Comparison of ENCODE assay signal across 8 cellular contexts in the genomic region with DNA sequence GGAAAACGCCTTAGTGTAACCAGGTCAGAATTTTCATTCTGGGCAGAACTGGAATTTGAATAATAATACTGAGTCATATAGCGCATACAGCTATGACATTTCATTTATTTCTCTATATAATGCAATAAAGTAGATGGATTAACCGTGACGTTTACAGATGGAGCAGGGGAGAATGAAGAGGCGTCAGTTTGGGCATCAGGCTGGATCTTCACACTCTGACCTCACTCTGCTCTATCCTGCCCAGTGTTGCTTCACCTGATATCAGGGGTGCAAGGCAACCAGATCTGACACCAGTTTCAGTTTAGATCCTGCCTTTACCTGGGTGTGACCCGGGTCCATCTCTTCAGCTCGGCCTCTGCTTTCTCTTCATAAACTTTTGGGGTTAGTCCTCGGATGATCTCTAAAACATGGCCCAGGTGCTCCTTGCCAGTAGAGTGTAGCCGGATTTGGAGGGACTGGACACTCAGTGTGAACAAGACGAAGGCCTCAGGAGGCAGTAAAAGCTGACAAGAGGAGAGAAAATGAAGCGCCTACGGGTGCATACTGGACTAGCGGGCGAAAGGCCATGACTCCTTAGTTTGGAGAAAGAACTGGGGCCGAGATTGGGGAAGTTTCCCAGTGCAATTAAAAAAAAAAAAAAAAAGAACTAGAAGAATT. TPM values are rescaled to one million over a fixed set of nuclear protein-coding genes. Genes with fewer than 3 reads are reported as not detected.
DNase-seq lines count a peak whose midpoint lies in the region; ATAC-seq and TF ChIP-seq lines count a peak whose summit lies in the region.

No MANE protein-coding gene starts in this region.

- H3K27ac ChIP-seq in iPS-18a (ENCODE audit: low read length) (no peak overlapping the region), stomach (peak overlapping the region; percentile 37 to 100 (median 99))

- H3K36me3 ChIP-seq in iPS-18a (ENCODE audit: control insufficient read depth, low read depth, low read length): peaks cover 17% of the 10 kb centered on the region
- peaks cover 0 to 21% (median 0%) of the 10 kb centered on the region in 4 donors for H3K36me3 ChIP-seq in stomach

- peaks cover 16% of the 10 kb centered on the region for H3K4me1 ChIP-seq in iPS-18a (ENCODE audit: control insufficient read depth, low read depth, low read length)
- peaks cover 22 to 71% (median 46%) of the 10 kb centered on the region in 4 donors for H3K4me1 ChIP-seq in stomach

- peak overlapping the region; percentile 90 to 96 for H3K27ac Mint-ChIP-seq in activated naive CD4-positive, alpha-beta T cell treated with anti-CD3 and anti-CD28 coated beads, Interleukin-2, amount 50 U/mL, for 72 hours

- H3K4me3 ChIP-seq in iPS-18a (ENCODE audit: low read length): peak overlapping the region; percentile 88
- H3K4me3 ChIP-seq in stomach: peak overlapping the region; percentile 78 to 100 (median 96)

- H3K9ac ChIP-seq in iPS-18a (ENCODE audit: low read length): peak overlapping the region; percentile 13

- H3K9me3 ChIP-seq in iPS-18a (ENCODE audit: control insufficient read depth, low read depth, low read length) (no peaks in the 10 kb centered on the region), stomach (no peaks in the 10 kb centered on the region)

- H3K36me3 Mint-ChIP-seq in activated naive CD4-positive, alpha-beta T cell treated with anti-CD3 and anti-CD28 coated beads, Interleukin-2, amount 50 U/mL, for 72 hours: peaks cover 0 to 5% of the 10 kb centered on the region in 2 donors

- no peaks in the 10 kb centered on the region for H3K27me3 ChIP-seq in iPS-18a (ENCODE audit: control insufficient read depth, insufficient read depth, low read length)
- no peaks in the 10 kb centered on the region for H3K27me3 ChIP-seq in stomach

- TF ChIP-seq CTCF in stomach (IDR thresholded peaks at IDR 0.05): no peak

- no peak for TF ChIP-seq EP300 in stomach (IDR thresholded peaks at IDR 0.05)

- ATAC-seq in HG02981 (IDR thresholded peaks at IDR 0.05; ENCODE audit: unreplicated experiment): peak; percentile 1
- ATAC-seq in activated naive CD4-positive, alpha-beta T cell treated with anti-CD3 and anti-CD28 coated beads, Interleukin-2, amount 50 U/mL, for 72 hours: no peak

- DNase-seq in GM03348 (ENCODE audit: low spot score) (peak; percentile 12), stomach (no peak), NCI-H2081 (lab: John Stamatoyannopoulos, UW) (no peak), AG08396 (ENCODE audit: low spot score) (no peak), SHP77 (lab: John Stamatoyannopoulos, UW) (no peak)
- peak in 1 of 2 donors; percentile 55 for DNase-seq in activated naive CD4-positive, alpha-beta T cell treated with anti-CD3 and anti-CD28 coated beads, Interleukin-2, amount 50 U/mL, for 72 hours (ENCODE audit: low spot score in 2 of 2)

- TF ChIP-seq POLR2A in stomach (IDR thresholded peaks at IDR 0.05): no peak

- H3K9me3 Mint-ChIP-seq in activated naive CD4-positive, alpha-beta T cell treated with anti-CD3 and anti-CD28 coated beads, Interleukin-2, amount 50 U/mL, for 72 hours: no peaks in the 10 kb centered on the region

- WGBS in stomach, 5 donors: 22 to 33% (median 33%) methylated on average over 15 of the region's 15 CpGs

- intact Hi-C loops in stomach (cut with DNase I; ENCODE audit: low total_unique reads): loop anchor here (5.0 kb wide), 1 partner anchor 33 kb away; no protein-coding TSS in a partner anchor

RNA-seq across cellular contexts. Expression of a gene that starts 1.4 kb away (rescaled TPM):
- total RNA-seq in activated naive CD4-positive, alpha-beta T cell treated with anti-CD3 and anti-CD28 coated beads, Interleukin-2, amount 50 U/mL, for 72 hours: 100 to 1,000 TPM in 1 of 2 donors, 10 to 100 TPM in 1; 75.9 to 146 TPM
- total RNA-seq in stomach: 100 to 1,000 TPM in 1 of 5 donors, 10 to 100 TPM in 4; 20.6 to 102 (median 64.0) TPM
- polyA plus RNA-seq in stomach: 10 to 100 TPM; 73.4 to 79.2 (median 74.1) TPM

RNA-seq across cellular contexts. Expression of a gene that starts 17.2 kb away (rescaled TPM):
- total RNA-seq in activated naive CD4-positive, alpha-beta T cell treated with anti-CD3 and anti-CD28 coated beads, Interleukin-2, amount 50 U/mL, for 72 hours: 1 to 10 TPM in 1 of 2 donors, under 1 TPM in 1; 0.77 to 2.1 TPM
- 10 to 100 TPM in 1 of 5 donors, 1 to 10 TPM in 1, under 1 TPM in 2, not detected in 1; 0.29 to 14.0 (median 0.95) TPM for total RNA-seq in stomach
- polyA plus RNA-seq in stomach: under 1 TPM; 0.33 to 0.56 (median 0.46) TPM

RNA-seq across cellular contexts. Expression of a gene that starts 28.9 kb away (rescaled TPM):
- total RNA-seq in activated naive CD4-positive, alpha-beta T cell treated with anti-CD3 and anti-CD28 coated beads, Interleukin-2, amount 50 U/mL, for 72 hours: 1 to 10 TPM; 1.8 to 2.4 TPM
- 10 to 100 TPM in 3 of 5 donors, 1 to 10 TPM in 2; 5.3 to 31.9 (median 12.5) TPM for total RNA-seq in stomach
- polyA plus RNA-seq in stomach: 10 to 100 TPM in 1 of 3 donors, 1 to 10 TPM in 2; 4.7 to 25.9 (median 5.6) TPM
